Comparison of ENCODE assay signal across 8 cellular contexts in genomic region chr3:40456279-40456939, GRCh38. TPM values are rescaled to one million over a fixed set of nuclear protein-coding genes. Genes with fewer than 3 reads are reported as not detected.
DNase-seq lines count a peak whose midpoint lies in the region; ATAC-seq and TF ChIP-seq lines count a peak whose summit lies in the region.

No MANE protein-coding gene starts in this region.

- peaks cover 46% of the 10 kb centered on the region for H3K79me2 ChIP-seq in OCI-LY7 (ENCODE audit: insufficient read depth, low read depth, low read length)

- H3K9me3 ChIP-seq in CD4-positive, alpha-beta T cell (ENCODE audit: control insufficient read depth, low read length): no peaks in the 10 kb centered on the region
- H3K9me3 ChIP-seq in OCI-LY7 (ENCODE audit: low read length): no peaks in the 10 kb centered on the region
- H3K9me3 ChIP-seq in neuron (ENCODE audit: low read length): no peaks in the 10 kb centered on the region

- H3K36me3 Mint-ChIP-seq in CD4-positive, alpha-beta T cell (ENCODE audit: low read depth): peaks cover 51% of the 10 kb centered on the region
- H3K36me3 Mint-ChIP-seq in endothelial cell (ENCODE audit: low read depth, unreplicated experiment): peaks cover 21% of the 10 kb centered on the region

- POLR2A ChIA-PET in CD4-positive, alpha-beta T cell (lab: Charles Lee): interaction anchor here (0.7 to 2.4 kb wide), 12 partner anchors 9 to 1506 kb away, joined by 3 to 22 read pairs (median 6); partner anchors contain the start of genes CTNNB1, EIF1B, ULK4 and ZNF619
- POLR2A ChIA-PET in OCI-LY7 (lab: Charles Lee): interaction anchor here (1.6 kb wide), 1 partner anchor 148 kb away, joined by 6 read pairs; no protein-coding TSS in a partner anchor

- no peaks in the 10 kb centered on the region for H3K9me2 ChIP-seq in OCI-LY7 (ENCODE audit: insufficient read depth, low read length)

- H3K4me2 ChIP-seq in OCI-LY7 (ENCODE audit: low read length): peak overlapping the region; percentile 80

- peak overlapping the region; percentile 78 for H3K27ac ChIP-seq in CD4-positive, alpha-beta T cell (ENCODE audit: low read depth, low read length)
- peak overlapping the region; percentile 80 for H3K27ac ChIP-seq in OCI-LY7 (ENCODE audit: low read depth, low read length, poor library complexity, severe bottlenecking)

- no peaks in the 10 kb centered on the region for H3K9me3 Mint-ChIP-seq in CD4-positive, alpha-beta T cell
- H3K9me3 Mint-ChIP-seq in endothelial cell (ENCODE audit: unreplicated experiment): no peaks in the 10 kb centered on the region

- H3K4me3 Mint-ChIP-seq in CD4-positive, alpha-beta T cell: peak overlapping the region; percentile 90
- peak overlapping the region; percentile 96 for H3K4me3 Mint-ChIP-seq in endothelial cell (ENCODE audit: unreplicated experiment)

- no peak for DNase-seq in CD4-positive, alpha-beta T cell
- no peak for DNase-seq in OCI-LY7 (ENCODE audit: low spot score)
- no peak for DNase-seq in endothelial cell (ENCODE audit: low spot score)
- no peak for DNase-seq in islet precursor cell
- no peak for DNase-seq in sciatic nerve (ENCODE audit: low spot score)
- DNase-seq in anterior cingulate cortex (lab: John Stamatoyannopoulos, UW): no peak

- peaks cover 49% of the 10 kb centered on the region for H3K4me1 ChIP-seq in OCI-LY7 (ENCODE audit: insufficient read depth, low read length, poor library complexity, severe bottlenecking)
- peaks cover 25% of the 10 kb centered on the region for H3K4me1 ChIP-seq in neuron (ENCODE audit: insufficient read depth, low read length)

- TF ChIP-seq CTCF in CD4-positive, alpha-beta T cell (IDR thresholded peaks at IDR 0.05): no peak
- TF ChIP-seq CTCF in OCI-LY7 (conservative IDR thresholded peaks at IDR 0.05; ENCODE audit: low read length) (no peak), endothelial cell (IDR thresholded peaks at IDR 0.05; ENCODE audit: unreplicated experiment) (no peak)

- H2AFZ ChIP-seq in OCI-LY7 (ENCODE audit: low read length) (peak overlapping the region; percentile 82; the same call in 1 of the 2 replicates), neuron (ENCODE audit: low read depth, low read length) (peak overlapping the region; percentile 58)

- peaks cover 23% of the 10 kb centered on the region for H4K20me1 ChIP-seq in OCI-LY7 (ENCODE audit: insufficient read depth, low read length)

- BruUV-seq in OCI-LY7 (replicated peaks; lab: Mats Ljungman, UMichigan): TSS peak; percentile 99

- H3K36me3 ChIP-seq in OCI-LY7 (ENCODE audit: insufficient read depth, low read length) (peaks cover 41% of the 10 kb centered on the region), neuron (ENCODE audit: insufficient read depth, low read length) (peaks cover 32% of the 10 kb centered on the region)

- no peaks in the 10 kb centered on the region for H3K27me3 ChIP-seq in CD4-positive, alpha-beta T cell (ENCODE audit: control insufficient read depth, insufficient read depth, low read length)
- H3K27me3 ChIP-seq in neuron (ENCODE audit: insufficient read depth, low read length): no peaks in the 10 kb centered on the region

- peak overlapping the region; percentile 98 for H3K4me3 ChIP-seq in OCI-LY7 (ENCODE audit: low read depth, low read length, poor library complexity, severe bottlenecking)
- peak overlapping the region; percentile 82 for H3K4me3 ChIP-seq in neuron (ENCODE audit: low read length)

- intact Hi-C loops in CD4-positive, alpha-beta T cell (cut with DNase I, micrococcal nuclease): loop anchor here (5.0 to 10.0 kb wide), 3 partner anchors 1072 to 1508 kb away; partner anchors contain the start of genes SCN11A (in 1 of the 2), SLC25A38 (in 1 of the 2), ULK4 (in 1 of the 2) and WDR48 (in 1 of the 2)
- intact Hi-C loops in OCI-LY7 (cut with micrococcal nuclease; ENCODE audit: unreplicated experiment): loop anchor here (2.0 to 10.0 kb wide), 3 partner anchors 261 to 1508 kb away; partner anchors contain the start of genes CTNNB1 and ULK4
- intact Hi-C loops in sciatic nerve (cut with DNase I): no loop called here

- ATAC-seq in CD4-positive, alpha-beta T cell (ENCODE audit: poor library complexity): no peak
- ATAC-seq in HG03025 (IDR thresholded peaks at IDR 0.05; ENCODE audit: low FRiP score, unreplicated experiment) (no peak), sciatic nerve (no peak)

- CTCF ChIA-PET in CD4-positive, alpha-beta T cell (lab: Charles Lee): no interaction called here
- CTCF ChIA-PET in OCI-LY7 (lab: Charles Lee; ENCODE audit: unreplicated experiment): no interaction called here

- peak overlapping the region; percentile 91 for H3K27ac Mint-ChIP-seq in CD4-positive, alpha-beta T cell
- H3K27ac Mint-ChIP-seq in endothelial cell (ENCODE audit: unreplicated experiment): peak overlapping the region; percentile 95

- no peaks in the 10 kb centered on the region for H3K27me3 Mint-ChIP-seq in CD4-positive, alpha-beta T cell
- peaks cover 4% of the 10 kb centered on the region for H3K27me3 Mint-ChIP-seq in endothelial cell (ENCODE audit: unreplicated experiment)

- peaks cover 59% of the 10 kb centered on the region for H3K4me1 Mint-ChIP-seq in CD4-positive, alpha-beta T cell (ENCODE audit: low read depth)
- H3K4me1 Mint-ChIP-seq in endothelial cell (ENCODE audit: unreplicated experiment): peaks cover 29% of the 10 kb centered on the region

RNA-seq across cellular contexts. Expression of gene RPL14, which starts 0.7 kb away (rescaled TPM):
- 1,000 to 10,000 TPM; 3,546 to 3,721 TPM for total RNA-seq in CD4-positive, alpha-beta T cell
- total RNA-seq in OCI-LY7 (2014; rRNA removed; shearing (Covaris generic)): 943 and 1,275 TPM in 2 replicates
- total RNA-seq in OCI-LY7 (2022) (2,858 and 3,153 TPM in 2 replicates), endothelial cell (ENCODE audit: unreplicated experiment) (2,049 TPM), sciatic nerve (1,368 TPM)

RNA-seq across cellular contexts. Expression of gene ZNF619, which starts 20.5 kb away (rescaled TPM):
- total RNA-seq in CD4-positive, alpha-beta T cell: 1 to 10 TPM; 2.6 to 2.9 TPM
- total RNA-seq in OCI-LY7 (2014; rRNA removed; shearing (Covaris generic)): 0.10 and 0.16 TPM in 2 replicates
- total RNA-seq in OCI-LY7 (2022): 0.80 and 1.3 TPM in 2 replicates
- 8.0 TPM for total RNA-seq in endothelial cell (ENCODE audit: unreplicated experiment)
- 7.3 TPM for total RNA-seq in sciatic nerve

RNA-seq across cellular contexts. Expression of gene ZNF620, which starts 49.4 kb away (rescaled TPM):
- total RNA-seq in CD4-positive, alpha-beta T cell: 1 to 10 TPM in 1 of 2 experiments, under 1 TPM in 1; 0.82 to 1.0 TPM
- not detected in 2 replicates for total RNA-seq in OCI-LY7 (2014; rRNA removed; shearing (Covaris generic))
- total RNA-seq in OCI-LY7 (2022) (0.27 and 0.65 TPM in 2 replicates), endothelial cell (ENCODE audit: unreplicated experiment) (8.3 TPM), sciatic nerve (6.1 TPM)
